12 cellular contexts compared by ENCODE assay signal in genomic region chr14:90405755-90406154, GRCh38. TPM values are rescaled to one million over a fixed set of nuclear protein-coding genes. Genes with fewer than 3 reads are reported as not detected.
DNase-seq lines count a peak whose midpoint lies in the region; ATAC-seq and TF ChIP-seq lines count a peak whose summit lies in the region.
"Had no signal": no experiment of that assay in that cellular context is flagged by ENCODE, and none has a peak within 500 bp of the region (broad histone marks: within the 10 kb centered on the region; RNA-seq: fewer than 3 reads in every experiment).

No MANE protein-coding gene starts in this region.

- H3K9ac ChIP-seq in stomach smooth muscle (ENCODE audit: low read length in 2 of 2), result peak overlapping the region in 1 of 2 donors; percentile 19

- H3K9me3 ChIP-seq in stomach smooth muscle (ENCODE audit: control insufficient read depth in 2 of 2, low read length in 2 of 2), result no peaks in the 10 kb centered on the region
- H3K9me3 ChIP-seq: adrenal gland had no signal

- no peaks in the 10 kb centered on the region for H3K9me3 Mint-ChIP-seq in activated T-cell treated with anti-CD3 and anti-CD28 coated beads, Interleukin-2, amount 50 U/mL, for 72 hours

- H3K27me3 Mint-ChIP-seq in activated T-cell treated with anti-CD3 and anti-CD28 coated beads, Interleukin-2, amount 50 U/mL, for 72 hours (ENCODE audit: low read depth), result no peaks in the 10 kb centered on the region

- peaks cover 64% of the 10 kb centered on the region for H3K4me1 Mint-ChIP-seq in activated T-cell treated with anti-CD3 and anti-CD28 coated beads, Interleukin-2, amount 50 U/mL, for 72 hours (ENCODE audit: low read depth)

- H3K4me1 ChIP-seq in stomach smooth muscle (ENCODE audit: control insufficient read depth, insufficient read depth, low read length), result peaks cover 71% of the 10 kb centered on the region

- peak in 1 of 2 donors; percentile 10 for ATAC-seq in activated T-cell treated with anti-CD3 and anti-CD28 coated beads, Interleukin-2, amount 50 U/mL, for 72 hours (replicated peaks in 1 of 2)
- ATAC-seq: left lobe of liver had no signal

- H3K27ac ChIP-seq in dorsolateral prefrontal cortex, result peak overlapping the region in 42 of 59 donors; percentile 4 to 99 (median 52)
- H3K27ac ChIP-seq in stomach smooth muscle (ENCODE audit: low read length), result peak overlapping the region; percentile 91
- H3K27ac ChIP-seq: adrenal gland had no signal

- in situ Hi-C loops in ACHN (cut with HindIII; ENCODE audit: low pct_ligation_motif_present, low pct_unique_long_range_greater_than_20kb, low sequenced_read_pairs), result no loop called here

- peaks cover 47% of the 10 kb centered on the region in 2 donors for H3K36me3 ChIP-seq in stomach smooth muscle (ENCODE audit: control insufficient read depth in 2 of 2, insufficient read depth in 2 of 2, low read length in 2 of 2)

- intact Hi-C loops in dorsolateral prefrontal cortex (cut with DNase I), result loop anchor here in 1 of 2 donors (10.0 kb wide), 1 partner anchor 199 kb away; no protein-coding TSS in a partner anchor

- no peak for TF ChIP-seq CTCF in dorsolateral prefrontal cortex (IDR thresholded peaks at IDR 0.05 in 54 of 56, conservative IDR thresholded peaks at IDR 0.05 in 2 of 56; ENCODE audit: low read depth in 1 of 56, partially characterized antibody in 56 of 56)

- peak overlapping the region; percentile 64 for H3K27ac Mint-ChIP-seq in activated T-cell treated with anti-CD3 and anti-CD28 coated beads, Interleukin-2, amount 50 U/mL, for 72 hours

- DNase-seq in activated T-cell treated with anti-CD3 and anti-CD28 coated beads, Interleukin-2, amount 50 U/mL, for 72 hours, result no peak
- no peak for DNase-seq in activated T-cell treated with anti-CD3 and anti-CD28 coated beads, Interleukin-2, amount 50 U/mL, for 1 hour
- DNase-seq in NCI-H345 treated with DMSO at 0.1 percent for 48 hours (lab: John Stamatoyannopoulos, UW; ENCODE audit: unreplicated experiment) (peak; percentile 44), dorsolateral prefrontal cortex (no peak), ACHN (no peak)
- no peak for DNase-seq in activated effector memory CD4-positive, alpha-beta T cell treated with Interleukin-2 at 50 U/mL for 16 hours
- DNase-seq in activated CD4-positive, CD25-positive, alpha-beta regulatory T cell (lab: John Stamatoyannopoulos, UW), result no peak
- DNase-seq: Kasumi-1; stimulated activated CD8-positive, alpha-beta memory T cell treated with anti-CD3 and anti-CD28 coated beads, Interleukin-4, amount 100 ng/mL, for 48 hours had no signal

- peak overlapping the region in 1 of 59 donors; percentile 18 for H3K4me3 ChIP-seq in dorsolateral prefrontal cortex
- no peak overlapping the region for H3K4me3 ChIP-seq in stomach smooth muscle (ENCODE audit: low read length in 2 of 2)
- H3K4me3 ChIP-seq: adrenal gland had no signal

- peaks cover 20 to 47% of the 10 kb centered on the region in 2 donors for H3K36me3 Mint-ChIP-seq in activated T-cell treated with anti-CD3 and anti-CD28 coated beads, Interleukin-2, amount 50 U/mL, for 72 hours (ENCODE audit: insufficient read depth in 2 of 2)

- H3K27me3 ChIP-seq in dorsolateral prefrontal cortex, result no peaks in the 10 kb centered on the region
- H3K27me3 ChIP-seq in stomach smooth muscle (ENCODE audit: control insufficient read depth in 1 of 2, insufficient read depth in 2 of 2, low read length in 2 of 2), result no peaks in the 10 kb centered on the region
- H3K27me3 ChIP-seq: adrenal gland had no signal

- no peak overlapping the region for H3K4me3 Mint-ChIP-seq in activated T-cell treated with anti-CD3 and anti-CD28 coated beads, Interleukin-2, amount 50 U/mL, for 72 hours

RNA-seq across cellular contexts. Expression of gene CALM1, which starts 8.9 kb away (rescaled TPM):
- 100 to 1,000 TPM; 391 to 489 TPM for total RNA-seq in activated T-cell treated with anti-CD3 and anti-CD28 coated beads, Interleukin-2, amount 50 U/mL, for 72 hours
- 1,000 to 10,000 TPM; 1,009 to 2,641 (median 1,957) TPM for total RNA-seq in dorsolateral prefrontal cortex
